8 cellular contexts compared by ENCODE assay signal in the genomic region with DNA sequence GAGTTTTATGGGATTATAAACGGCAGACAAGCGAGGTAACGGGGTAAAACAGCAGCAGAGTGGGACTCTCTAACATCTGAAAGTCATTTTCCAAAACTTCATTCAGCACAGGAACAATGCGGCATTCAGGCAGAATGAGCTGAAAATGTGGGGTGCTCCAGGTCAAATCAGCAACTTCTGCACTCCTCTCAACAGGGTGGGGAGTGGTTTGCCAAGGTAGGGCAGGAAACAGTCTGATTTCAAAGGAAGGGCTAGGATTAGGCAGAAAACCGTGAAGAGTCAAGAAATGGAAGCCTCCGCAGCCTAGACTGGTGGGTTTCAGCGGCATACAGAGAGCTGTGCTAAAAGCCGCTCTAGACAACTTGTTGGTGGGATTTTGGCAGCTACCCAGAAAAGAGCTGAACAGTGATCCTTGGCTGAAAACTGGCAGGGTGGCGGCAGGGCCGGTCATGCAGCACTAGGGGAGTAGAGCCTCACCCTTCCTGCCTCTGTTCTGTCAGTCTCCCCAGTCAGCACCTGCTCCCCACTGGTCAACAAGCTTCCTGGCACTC.
DNase-seq lines count a peak whose midpoint lies in the region; ATAC-seq, FAIRE-seq and TF ChIP-seq lines count a peak whose summit lies in the region.

No MANE protein-coding gene starts in this region.

- H3K27ac ChIP-seq in DND-41 (ENCODE audit: low read length) (peak overlapping the region; percentile 56), prostate gland (no peak overlapping the region)

- H3K9ac ChIP-seq in DND-41 (ENCODE audit: low read depth, low read length): peak overlapping the region; percentile 45

- 6% methylated on average over 10 of the region's 10 CpGs for WGBS in prostate gland

- no peak for TF ChIP-seq CTCF in DND-41 (IDR thresholded peaks at IDR 0.05; ENCODE audit: borderline replicate concordance, extremely low read depth, low read length, poor library complexity, severe bottlenecking)
- no peak for TF ChIP-seq CTCF in prostate gland (IDR thresholded peaks at IDR 0.05)

- H3K36me3 ChIP-seq in DND-41 (ENCODE audit: insufficient read depth, low read length): no peaks in the 10 kb centered on the region
- H3K36me3 ChIP-seq in prostate gland: no peaks in the 10 kb centered on the region

- no peaks in the 10 kb centered on the region for H4K20me1 ChIP-seq in DND-41 (ENCODE audit: insufficient read depth, low read length)

- intact Hi-C loops in head of caudate nucleus (cut with DNase I): no loop called here
- intact Hi-C loops in prostate gland (cut with DNase I): loop anchor here (5.0 kb wide), 3 partner anchors 151 to 451 kb away; no protein-coding TSS in a partner anchor

- TF ChIP-seq POLR2A in prostate gland (IDR thresholded peaks at IDR 0.05) (no peak), H54 (IDR thresholded peaks at IDR 0.05; ENCODE audit: low read depth, low read length) (no peak)

- H3K4me3 ChIP-seq in DND-41 (ENCODE audit: low read depth in 1 of 2, low read length in 2 of 2) (peak overlapping the region; percentile 12 to 57; a peak in 3 of 4 replicates), prostate gland (no peak overlapping the region)

- no peak for FAIRE-seq in H54 (lab: Jason Lieb, UNC)

- ATAC-seq in DND-41 (ENCODE audit: insufficient read depth, low read depth) (peak; percentile 77), HG02870 (IDR thresholded peaks at IDR 0.05; ENCODE audit: unreplicated experiment) (no peak)

- peak overlapping the region; percentile 65 for H2AFZ ChIP-seq in DND-41 (ENCODE audit: low read depth, low read length)

- no peaks in the 10 kb centered on the region for H3K9me3 ChIP-seq in DND-41 (ENCODE audit: insufficient read depth, low read length, severe bottlenecking)
- no peaks in the 10 kb centered on the region for H3K9me3 ChIP-seq in prostate gland

- H3K4me1 ChIP-seq in DND-41 (ENCODE audit: insufficient read depth, low read length) (peaks cover 29% of the 10 kb centered on the region), prostate gland (replicated peaks) (peaks cover 7% of the 10 kb centered on the region)

- H3K79me2 ChIP-seq in DND-41 (ENCODE audit: insufficient read depth, low read length): no peaks in the 10 kb centered on the region

- peak overlapping the region; percentile 85 for H3K4me2 ChIP-seq in DND-41 (ENCODE audit: insufficient read depth, low read length)

- DNase-seq in DND-41 (peak; percentile 59), NCI-H524 treated with DMSO at 0.1 percent for 48 hours (lab: John Stamatoyannopoulos, UW) (peak; percentile 21), head of caudate nucleus (peak in 41 of 42 donors; percentile 8 to 62 (median 37)), prostate gland (ENCODE audit: low spot score) (peak; percentile 21), NK-92 (lab: John Stamatoyannopoulos, UW; ENCODE audit: unreplicated experiment) (no peak), H54 (ENCODE audit: insufficient read length, low spot score) (no peak)
- peak; percentile 65 for DNase-seq in activated effector memory CD4-positive, alpha-beta T cell treated with anti-CD3 and anti-CD28 coated beads, Interleukin-2, amount 50 U/mL, for 16 hours

- H3K27me3 ChIP-seq in DND-41 (ENCODE audit: insufficient read depth, low read length, poor library complexity): no peaks in the 10 kb centered on the region
- H3K27me3 ChIP-seq in prostate gland (replicated peaks; ENCODE audit: insufficient read depth): no peaks in the 10 kb centered on the region

Comparison
In these comparisons a context has a peak if more than half of its experiments do, and no peak if none do; other contexts are left out.
1. DNase-seq: peak in DND-41 (single experiment), NCI-H524 treated with DMSO at 0.1 percent for 48 hours (single experiment), activated effector memory CD4-positive, alpha-beta T cell treated with anti-CD3 and anti-CD28 coated beads, Interleukin-2, amount 50 U/mL, for 16 hours (single experiment), head of caudate nucleus (41 of 42) and prostate gland (single experiment); none in NK-92 (single experiment) and H54 (single experiment).
2. H3K4me3 ChIP-seq: peak in DND-41 (2 of 2); none in prostate gland (0 of 2).